Comparison of ENCODE assay signal across 8 cellular contexts in genomic region chr6:33426590-33427563, GRCh38. TPM values are rescaled to one million over a fixed set of nuclear protein-coding genes. Genes with fewer than 3 reads are reported as not detected.
DNase-seq lines count a peak whose midpoint lies in the region; ATAC-seq and TF ChIP-seq lines count a peak whose summit lies in the region.

No MANE protein-coding gene starts in this region.

- TF ChIP-seq CTCF in heart left ventricle (IDR thresholded peaks at IDR 0.05) (no peak), glutamatergic neuron (IDR thresholded peaks at IDR 0.05; ENCODE audit: partially characterized antibody, unreplicated experiment) (no peak)

- H3K4me3 ChIP-seq in heart left ventricle (peak overlapping the region; percentile 23 to 76 (median 68)), skin epidermis (peak overlapping the region; percentile 44 to 69 (median 51))

- peaks cover 6% of the 10 kb centered on the region for H3K27me3 Mint-ChIP-seq in activated CD4-positive, alpha-beta memory T cell treated with anti-CD3 and anti-CD28 coated beads, Interleukin-2, amount 10 ng/mL, durations not matched to agents 7 days and 5 days
- H3K27me3 Mint-ChIP-seq in glutamatergic neuron (ENCODE audit: unreplicated experiment), result peaks cover 10% of the 10 kb centered on the region

- H3K4me1 Mint-ChIP-seq in activated CD4-positive, alpha-beta memory T cell treated with anti-CD3 and anti-CD28 coated beads, Interleukin-2, amount 10 ng/mL, durations not matched to agents 7 days and 5 days, result peaks cover 73% of the 10 kb centered on the region
- H3K4me1 Mint-ChIP-seq in glutamatergic neuron (ENCODE audit: low read depth, unreplicated experiment), result peaks cover 72% of the 10 kb centered on the region

- intact Hi-C loops in heart left ventricle (cut with DNase I) (loop anchor here in 6 of 10 donors (1.0 to 10.0 kb wide), 5 partner anchors 35 to 148 kb away; partner anchors contain the start of gene KIFC1 (in 5 of the 6)), left ventricle myocardium superior (cut with micrococcal nuclease) (no loop called here)

- no peaks in the 10 kb centered on the region for H3K9me3 ChIP-seq in heart left ventricle

- WGBS in heart left ventricle, 4 donors, result 7 to 12% (median 10%) methylated on average over 13 of the region's 13 CpGs

- DNase-seq in heart left ventricle, result no peak
- no peak for DNase-seq in left ventricle myocardium superior
- DNase-seq in activated CD4-positive, alpha-beta memory T cell treated with anti-CD3 and anti-CD28 coated beads, Interleukin-2, amount 10 ng/mL, durations not matched to agents 7 days and 5 days, result no peak
- DNase-seq in glutamatergic neuron, result no peak
- no peak for DNase-seq in NCI-H774 (lab: John Stamatoyannopoulos, UW)
- no peak for DNase-seq in NCI-H1092 treated with DMSO at 0.1 percent for 48 hours (lab: John Stamatoyannopoulos, UW)

- peak overlapping the region; percentile 98 for H3K4me3 Mint-ChIP-seq in activated CD4-positive, alpha-beta memory T cell treated with anti-CD3 and anti-CD28 coated beads, Interleukin-2, amount 10 ng/mL, durations not matched to agents 7 days and 5 days
- H3K4me3 Mint-ChIP-seq in glutamatergic neuron (ENCODE audit: unreplicated experiment), result peak overlapping the region; percentile 89

- H3K27ac ChIP-seq in heart left ventricle (peak overlapping the region; percentile 82 to 98 (median 94)), skin epidermis (peak overlapping the region in 19 of 21 experiments; percentile 71 to 97 (median 93))

- no peaks in the 10 kb centered on the region for H3K36me3 ChIP-seq in heart left ventricle

- H3K36me3 Mint-ChIP-seq in activated CD4-positive, alpha-beta memory T cell treated with anti-CD3 and anti-CD28 coated beads, Interleukin-2, amount 10 ng/mL, durations not matched to agents 7 days and 5 days (ENCODE audit: low read depth), result peaks cover 16% of the 10 kb centered on the region
- peaks cover 15% of the 10 kb centered on the region for H3K36me3 Mint-ChIP-seq in glutamatergic neuron (ENCODE audit: unreplicated experiment)

- POLR2A ChIA-PET in activated CD4-positive, alpha-beta memory T cell treated with anti-CD3 and anti-CD28 coated beads, Interleukin-2, amount 10 ng/mL, durations not matched to agents 7 days and 5 days (lab: Charles Lee), result interaction anchor here (0.8 to 2.7 kb wide), 11 partner anchors 10 to 455 kb away, joined by 3 to 22 read pairs (median 5); partner anchors contain the start of genes B3GALT4, BAK1, PHF1 and ZBTB22

- H3K27me3 ChIP-seq in heart left ventricle, result no peaks in the 10 kb centered on the region

- no peak for ATAC-seq in heart left ventricle
- ATAC-seq in left ventricle myocardium superior, result no peak
- ATAC-seq in HG03469 (IDR thresholded peaks at IDR 0.05; ENCODE audit: unreplicated experiment), result no peak

- peak overlapping the region; percentile 93 for H3K27ac Mint-ChIP-seq in activated CD4-positive, alpha-beta memory T cell treated with anti-CD3 and anti-CD28 coated beads, Interleukin-2, amount 10 ng/mL, durations not matched to agents 7 days and 5 days
- no peak overlapping the region for H3K27ac Mint-ChIP-seq in glutamatergic neuron (ENCODE audit: unreplicated experiment)

- H3K4me1 ChIP-seq in heart left ventricle, result peaks cover 0 to 69% (median 53%) of the 10 kb centered on the region in 12 donors

- TF ChIP-seq POLR2A in heart left ventricle (IDR thresholded peaks at IDR 0.05), result no peak

- H3K9me3 Mint-ChIP-seq in activated CD4-positive, alpha-beta memory T cell treated with anti-CD3 and anti-CD28 coated beads, Interleukin-2, amount 10 ng/mL, durations not matched to agents 7 days and 5 days, result no peaks in the 10 kb centered on the region
- H3K9me3 Mint-ChIP-seq in glutamatergic neuron (ENCODE audit: unreplicated experiment), result peaks cover 10% of the 10 kb centered on the region

- CTCF ChIA-PET in activated CD4-positive, alpha-beta memory T cell treated with anti-CD3 and anti-CD28 coated beads, Interleukin-2, amount 10 ng/mL, durations not matched to agents 7 days and 5 days (lab: Charles Lee), result interaction anchor here (0.6 to 2.5 kb wide), 6 partner anchors 9 to 988 kb away, joined by 3 to 11 read pairs (median 4); partner anchors contain the start of gene CUTA

RNA-seq across cellular contexts. Expression of gene SYNGAP1, which starts 7.0 kb away (rescaled TPM):
- total RNA-seq in heart left ventricle (1 to 10 TPM; 2.4 to 9.9 (median 4.4) TPM), left ventricle myocardium superior (6.2 TPM), glutamatergic neuron (ENCODE audit: unreplicated experiment) (75.1 TPM)
- 1 to 10 TPM; 5.0 to 5.8 TPM for polyA plus RNA-seq in heart left ventricle
- 10 to 100 TPM; 35.3 to 39.7 TPM for total RNA-seq in activated CD4-positive, alpha-beta memory T cell treated with anti-CD3 and anti-CD28 coated beads, Interleukin-2, amount 10 ng/mL, durations not matched to agents 7 days and 5 days

RNA-seq across cellular contexts. Expression of gene CUTA, which starts 9.0 kb away (rescaled TPM):
- 100 to 1,000 TPM in 8 of 9 donors, 10 to 100 TPM in 1; 99.3 to 142 (median 120) TPM for total RNA-seq in heart left ventricle
- 100 to 1,000 TPM; 139 to 142 TPM for polyA plus RNA-seq in heart left ventricle
- 120 TPM for total RNA-seq in left ventricle myocardium superior
- total RNA-seq in activated CD4-positive, alpha-beta memory T cell treated with anti-CD3 and anti-CD28 coated beads, Interleukin-2, amount 10 ng/mL, durations not matched to agents 7 days and 5 days, result 100 to 1,000 TPM; 243 TPM
- 384 TPM for total RNA-seq in glutamatergic neuron (ENCODE audit: unreplicated experiment)

RNA-seq across cellular contexts. Expression of gene PHF1, which starts 16.1 kb away (rescaled TPM):
- total RNA-seq in heart left ventricle (10 to 100 TPM; 43.0 to 82.1 (median 47.3) TPM), left ventricle myocardium superior (51.9 TPM), glutamatergic neuron (ENCODE audit: unreplicated experiment) (73.5 TPM)
- polyA plus RNA-seq in heart left ventricle, result 10 to 100 TPM; 54.0 to 77.0 TPM
- total RNA-seq in activated CD4-positive, alpha-beta memory T cell treated with anti-CD3 and anti-CD28 coated beads, Interleukin-2, amount 10 ng/mL, durations not matched to agents 7 days and 5 days, result 10 to 100 TPM; 46.4 to 51.4 TPM

RNA-seq across cellular contexts. Expression of gene ZBTB9, which starts 27.5 kb away (rescaled TPM):
- total RNA-seq in heart left ventricle, result 1 to 10 TPM; 2.5 to 6.4 (median 4.7) TPM
- polyA plus RNA-seq in heart left ventricle, result 1 to 10 TPM; 2.2 to 5.6 TPM
- total RNA-seq in left ventricle myocardium superior, result 5.1 TPM
- total RNA-seq in activated CD4-positive, alpha-beta memory T cell treated with anti-CD3 and anti-CD28 coated beads, Interleukin-2, amount 10 ng/mL, durations not matched to agents 7 days and 5 days, result 1 to 10 TPM; 6.9 to 7.4 TPM
- total RNA-seq in glutamatergic neuron (ENCODE audit: unreplicated experiment), result 9.6 TPM

RNA-seq across cellular contexts. Expression of gene KIFC1, which starts 35.3 kb away (rescaled TPM):
- 1 to 10 TPM in 3 of 9 donors, under 1 TPM in 3, not detected in 3; 0.39 to 7.0 (median 1.0) TPM for total RNA-seq in heart left ventricle
- under 1 TPM; 0.04 to 0.30 TPM for polyA plus RNA-seq in heart left ventricle
- 0.74 TPM for total RNA-seq in left ventricle myocardium superior
- 100 to 1,000 TPM; 125 to 127 TPM for total RNA-seq in activated CD4-positive, alpha-beta memory T cell treated with anti-CD3 and anti-CD28 coated beads, Interleukin-2, amount 10 ng/mL, durations not matched to agents 7 days and 5 days
- total RNA-seq in glutamatergic neuron (ENCODE audit: unreplicated experiment), result 14.8 TPM
